In genomic region chr6:33768644-33769120, GRCh38 we compare ENCODE assay signal across 9 cellular contexts. TPM values are rescaled to one million over a fixed set of nuclear protein-coding genes. Genes with fewer than 3 reads are reported as not detected.
A peak's percentile ranks its signal among the peaks of the same experiment; 100 is the strongest.
DNase-seq lines count a peak whose midpoint lies in the region; ATAC-seq and TF ChIP-seq lines count a peak whose summit lies in the region.
"Had no signal": no experiment of that assay in that cellular context is flagged by ENCODE, and none has a peak within 500 bp of the region (broad histone marks: within the 10 kb centered on the region; RNA-seq: fewer than 3 reads in every experiment).

No MANE protein-coding gene starts in this region.

- peaks cover 34% of the 10 kb centered on the region for H3K27me3 Mint-ChIP-seq in central memory CD8-positive, alpha-beta T cell

- in situ Hi-C loops in ACHN (cut with HindIII; ENCODE audit: low pct_ligation_motif_present, low pct_unique_long_range_greater_than_20kb, low sequenced_read_pairs): no loop called here
- in situ Hi-C loops in GM13976 (cut with MboI; ENCODE audit: low sequenced_read_pairs, unreplicated experiment): loop anchor here (10.0 kb wide), 1 partner anchor 376 kb away; the partner anchor contains the start of gene GRM4

- peaks cover 17% of the 10 kb centered on the region for H3K4me1 Mint-ChIP-seq in central memory CD8-positive, alpha-beta T cell

- intact Hi-C loops in left colon (cut with DNase I, micrococcal nuclease): loop anchor here in 1 of 2 donors (10.0 kb wide), 1 partner anchor 184 kb away; the partner anchor contains the start of gene BAK1

- H3K36me3 Mint-ChIP-seq in central memory CD8-positive, alpha-beta T cell (ENCODE audit: insufficient read depth): peaks cover 8% of the 10 kb centered on the region

- TF ChIP-seq CTCF in GM13976 (IDR thresholded peaks at IDR 0.05; ENCODE audit: borderline replicate concordance, control extremely low read depth, extremely low read depth, insufficient read depth, missing control alignments): peak; percentile 74

- H3K27ac Mint-ChIP-seq in central memory CD8-positive, alpha-beta T cell (ENCODE audit: low read depth): no peak overlapping the region

- DNase-seq in ACHN (peak; percentile 67), GM13976 (ENCODE audit: low spot score) (peak; percentile 85), NCI-H2196 treated with DMSO at 0.1 percent for 48 hours (lab: John Stamatoyannopoulos, UW; ENCODE audit: unreplicated experiment) (peak; percentile 64), left colon (peak; percentile 71 to 88)
- peak; percentile 47 for DNase-seq in activated CD4-positive, CD25-positive, alpha-beta regulatory T cell treated with anti-CD3 and anti-CD28 coated beads, Interleukin-2, amount 50 U/mL, for 16 hours (ENCODE audit: low read depth, low spot score)
- DNase-seq in central memory CD8-positive, alpha-beta T cell (ENCODE audit: low spot score in 2 of 2): peak; percentile 42 to 57
- peak; percentile 76 for DNase-seq in stimulated activated CD4-positive, alpha-beta T cell treated with anti-CD3 and anti-CD28 coated beads, Interleukin-4, amount 100 ng/mL, for 1 hour

- peak; percentile 54 for ATAC-seq in central memory CD8-positive, alpha-beta T cell (replicated peaks; ENCODE audit: extremely low read depth, poor library complexity, severe bottlenecking)
- peak; percentile 75 for ATAC-seq in left colon
- ATAC-seq in GM18519 (IDR thresholded peaks at IDR 0.05; ENCODE audit: low FRiP score, unreplicated experiment): no peak

- H3K9me3 Mint-ChIP-seq in central memory CD8-positive, alpha-beta T cell: no peaks in the 10 kb centered on the region

- no peak overlapping the region for H3K4me3 Mint-ChIP-seq in central memory CD8-positive, alpha-beta T cell

RNA-seq across cellular contexts. Expression of gene LEMD2, which starts 20.2 kb away (rescaled TPM):
- total RNA-seq in left colon: 10 to 100 TPM; 62.6 to 66.7 TPM

RNA-seq across cellular contexts. Expression of gene IP6K3, which starts 22.0 kb away (rescaled TPM):
- 1 to 10 TPM in 1 of 2 donors, under 1 TPM in 1; 0.45 to 2.4 TPM for total RNA-seq in left colon
- total RNA-seq: temporal lobe had no signal

RNA-seq across cellular contexts. Expression of gene MLN, which starts 35.1 kb away (rescaled TPM):
- not detected for total RNA-seq in left colon
- total RNA-seq: temporal lobe had no signal

RNA-seq across cellular contexts. Expression of gene UQCC2, which starts 57.2 kb away (rescaled TPM):
- total RNA-seq in left colon: 10 to 100 TPM; 40.5 to 52.6 TPM
